Comparison of ENCODE assay signal across 29 cellular contexts in the genomic region with DNA sequence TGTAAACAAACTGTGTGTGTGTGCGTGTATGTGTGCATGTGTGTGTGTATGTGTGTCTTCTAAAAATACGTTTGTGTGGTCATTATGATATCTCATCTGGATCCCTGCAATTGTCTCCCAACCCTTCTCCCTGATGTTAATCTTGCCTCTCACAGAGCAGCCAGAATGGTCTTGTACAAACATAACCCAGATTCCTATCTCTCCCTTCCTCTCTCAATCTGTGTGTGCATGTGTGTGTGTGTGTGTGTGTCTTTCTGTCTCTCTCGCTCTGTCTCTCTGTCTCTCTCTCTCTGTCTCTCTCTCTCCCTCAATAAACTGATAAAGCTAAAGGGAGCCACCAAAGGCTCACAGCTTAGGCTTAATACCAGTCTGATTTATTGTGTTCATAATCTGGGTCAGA.
"Had no signal": no experiment of that assay in that cellular context is flagged by ENCODE, and none has a peak within 500 bp of the region (broad histone marks: within the 10 kb centered on the region; RNA-seq: fewer than 3 reads in every experiment).

No MANE protein-coding gene starts in this region.

- H3K27me3 Mint-ChIP-seq: activated CD4-positive, alpha-beta memory T cell treated with anti-CD3 and anti-CD28 coated beads, Interleukin-2, amount 10 ng/mL, durations not matched to agents 7 days and 5 days; activated CD4-positive, alpha-beta T cell treated with anti-CD3 and anti-CD28 coated beads, Interleukin-2, amount 10 ng/mL, durations not matched to agents 24 days and 14 days; activated naive CD4-positive, alpha-beta T cell treated with anti-CD3 and anti-CD28 coated beads, Interleukin-2, amount 10 ng/mL, durations not matched to agents 7 days and 5 days; activated naive CD8-positive, alpha-beta T cell treated with anti-CD3 and anti-CD28 coated beads, Interleukin-2, amount 10 ng/mL, durations not matched to agents 7 days and 5 days; activated T-cell treated with anti-CD3 and anti-CD28 coated beads, Interleukin-2, amount 50 U/mL, for 24 hours; central memory CD8-positive, alpha-beta T cell; dendritic cell treated with granulocyte-macrophage colony-stimulating factor and Interleukin-4, amounts not matched to agents 40 ng/mL and 50 ng/mL, for 4 days; T-helper 17 cell had no signal

- DNase-seq: activated CD4-positive, alpha-beta memory T cell treated with anti-CD3 and anti-CD28 coated beads, Interleukin-2, amount 10 ng/mL, durations not matched to agents 7 days and 5 days; activated CD4-positive, alpha-beta T cell treated with anti-CD3 and anti-CD28 coated beads for 36 hours; activated CD4-positive, alpha-beta T cell treated with anti-CD3 and anti-CD28 coated beads, Interleukin-2, amount 10 ng/mL, durations not matched to agents 24 days and 14 days; activated CD4-positive, alpha-beta T cell treated with anti-CD3 and anti-CD28 coated beads, Interleukin-2, amount 50 U/mL, for 4 hours; activated CD4-positive, CD25-positive, alpha-beta regulatory T cell; activated CD4-positive, CD25-positive, alpha-beta regulatory T cell treated with anti-CD3 and anti-CD28 coated beads, Interleukin-2, amount 50 U/mL, for 72 hours; activated CD8-positive, alpha-beta memory T cell treated with anti-CD3 and anti-CD28 coated beads, Interleukin-2, amount 50 U/mL, for 48 hours; activated gamma-delta T cell; activated naive CD4-positive, alpha-beta T cell; activated naive CD4-positive, alpha-beta T cell treated with anti-CD3 and anti-CD28 coated beads, Interleukin-2, amount 10 ng/mL, durations not matched to agents 7 days and 5 days; activated naive CD8-positive, alpha-beta T cell treated with anti-CD3 and anti-CD28 coated beads, Interleukin-2, amount 10 ng/mL, durations not matched to agents 7 days and 5 days; activated T-cell treated with anti-CD3 and anti-CD28 coated beads for 4 hours; activated T-cell treated with anti-CD3 and anti-CD28 coated beads, Interleukin-2, amount 50 U/mL, for 24 hours; activated T-cell treated with anti-CD3 and anti-CD28 coated beads, Interleukin-2, amount 50 U/mL, for 72 hours; brain microvascular endothelial cell; dorsolateral prefrontal cortex; effector memory CD4-positive, alpha-beta T cell; endodermal cell; foreskin fibroblast; head of caudate nucleus; T-helper 17 cell; T1000 had no signal

- H3K4me1 ChIP-seq: ascending aorta had no signal

- H3K4me1 Mint-ChIP-seq: activated CD4-positive, alpha-beta memory T cell treated with anti-CD3 and anti-CD28 coated beads, Interleukin-2, amount 10 ng/mL, durations not matched to agents 7 days and 5 days; activated CD4-positive, alpha-beta T cell treated with anti-CD3 and anti-CD28 coated beads for 36 hours; activated CD4-positive, alpha-beta T cell treated with anti-CD3 and anti-CD28 coated beads, Interleukin-2, amount 10 ng/mL, durations not matched to agents 24 days and 14 days; activated naive CD4-positive, alpha-beta T cell treated with anti-CD3 and anti-CD28 coated beads, Interleukin-2, amount 10 ng/mL, durations not matched to agents 7 days and 5 days; activated naive CD8-positive, alpha-beta T cell treated with anti-CD3 and anti-CD28 coated beads, Interleukin-2, amount 10 ng/mL, durations not matched to agents 7 days and 5 days; central memory CD8-positive, alpha-beta T cell; T-helper 17 cell had no signal

- H3K36me3 Mint-ChIP-seq: activated naive CD4-positive, alpha-beta T cell treated with anti-CD3 and anti-CD28 coated beads, Interleukin-2, amount 10 ng/mL, durations not matched to agents 7 days and 5 days; activated naive CD8-positive, alpha-beta T cell treated with anti-CD3 and anti-CD28 coated beads, Interleukin-2, amount 10 ng/mL, durations not matched to agents 7 days and 5 days had no signal

- H3K27ac Mint-ChIP-seq: activated CD4-positive, alpha-beta memory T cell treated with anti-CD3 and anti-CD28 coated beads, Interleukin-2, amount 10 ng/mL, durations not matched to agents 7 days and 5 days; activated CD4-positive, alpha-beta T cell treated with anti-CD3 and anti-CD28 coated beads for 36 hours; activated CD4-positive, alpha-beta T cell treated with anti-CD3 and anti-CD28 coated beads, Interleukin-2, amount 10 ng/mL, durations not matched to agents 24 days and 14 days; activated naive CD4-positive, alpha-beta T cell treated with anti-CD3 and anti-CD28 coated beads, Interleukin-2, amount 10 ng/mL, durations not matched to agents 7 days and 5 days; activated naive CD4-positive, alpha-beta T cell treated with anti-CD3 and anti-CD28 coated beads, Interleukin-2, amount 50 U/mL, for 72 hours; activated naive CD8-positive, alpha-beta T cell treated with anti-CD3 and anti-CD28 coated beads, Interleukin-2, amount 10 ng/mL, durations not matched to agents 7 days and 5 days; activated T-cell treated with anti-CD3 and anti-CD28 coated beads, Interleukin-2, amount 50 U/mL, for 24 hours; activated T-cell treated with anti-CD3 and anti-CD28 coated beads, Interleukin-2, amount 50 U/mL, for 72 hours; dendritic cell treated with granulocyte-macrophage colony-stimulating factor and Interleukin-4, amounts not matched to agents 40 ng/mL and 50 ng/mL, for 4 days; endodermal cell; T-helper 17 cell; T-helper 2 cell treated with Interferon-gamma antibody and Interleukin-4, amounts not matched to agents 5 μg/mL and 100 μg/mL, for 36 hours had no signal

- H3K27ac ChIP-seq: ascending aorta, brain microvascular endothelial cell, coronary artery, dorsolateral prefrontal cortex had no signal

- H3K27me3 ChIP-seq: ascending aorta, brain microvascular endothelial cell had no signal

- H3K36me3 ChIP-seq: ascending aorta, brain microvascular endothelial cell had no signal

- H3K9me3 Mint-ChIP-seq: activated CD4-positive, alpha-beta memory T cell treated with anti-CD3 and anti-CD28 coated beads, Interleukin-2, amount 10 ng/mL, durations not matched to agents 7 days and 5 days; activated CD4-positive, alpha-beta T cell treated with anti-CD3 and anti-CD28 coated beads, Interleukin-2, amount 10 ng/mL, durations not matched to agents 24 days and 14 days; T-helper 2 cell treated with Interferon-gamma antibody and Interleukin-4, amounts not matched to agents 5 μg/mL and 100 μg/mL, for 36 hours had no signal

- H3K4me3 ChIP-seq: ascending aorta, coronary artery, dorsolateral prefrontal cortex had no signal

- ATAC-seq: activated CD4-positive, alpha-beta T cell treated with anti-CD3 and anti-CD28 coated beads for 36 hours; activated naive CD4-positive, alpha-beta T cell treated with anti-CD3 and anti-CD28 coated beads, Interleukin-2, amount 50 U/mL, for 72 hours; activated T-cell treated with anti-CD3 and anti-CD28 coated beads, Interleukin-2, amount 50 U/mL, for 72 hours; esophagus mucosa; T-helper 17 cell had no signal

- H3K4me3 Mint-ChIP-seq: activated CD4-positive, alpha-beta memory T cell treated with anti-CD3 and anti-CD28 coated beads, Interleukin-2, amount 10 ng/mL, durations not matched to agents 7 days and 5 days; activated CD4-positive, alpha-beta T cell treated with anti-CD3 and anti-CD28 coated beads for 36 hours; activated CD4-positive, alpha-beta T cell treated with anti-CD3 and anti-CD28 coated beads, Interleukin-2, amount 10 ng/mL, durations not matched to agents 24 days and 14 days; activated naive CD4-positive, alpha-beta T cell treated with anti-CD3 and anti-CD28 coated beads, Interleukin-2, amount 10 ng/mL, durations not matched to agents 7 days and 5 days; activated naive CD8-positive, alpha-beta T cell treated with anti-CD3 and anti-CD28 coated beads, Interleukin-2, amount 10 ng/mL, durations not matched to agents 7 days and 5 days; activated T-cell treated with anti-CD3 and anti-CD28 coated beads, Interleukin-2, amount 50 U/mL, for 24 hours; activated T-cell treated with anti-CD3 and anti-CD28 coated beads, Interleukin-2, amount 50 U/mL, for 72 hours; central memory CD8-positive, alpha-beta T cell; dendritic cell treated with granulocyte-macrophage colony-stimulating factor and Interleukin-4, amounts not matched to agents 40 ng/mL and 50 ng/mL, for 4 days; endodermal cell; T-helper 17 cell; T-helper 2 cell treated with Interferon-gamma antibody and Interleukin-4, amounts not matched to agents 5 μg/mL and 100 μg/mL, for 36 hours had no signal
